8 cellular contexts compared by ENCODE assay signal in genomic region chr9:1009101-1009707, GRCh38. TPM values are rescaled to one million over a fixed set of nuclear protein-coding genes. Genes with fewer than 3 reads are reported as not detected.
DNase-seq lines count a peak whose midpoint lies in the region; ATAC-seq and TF ChIP-seq lines count a peak whose summit lies in the region.

No MANE protein-coding gene starts in this region.

- H3K4me3 Mint-ChIP-seq in activated naive CD8-positive, alpha-beta T cell treated with anti-CD3 and anti-CD28 coated beads for 36 hours, result no peak overlapping the region

- in situ Hi-C loops in HAP-1 (cut with MboI; ENCODE audit: low sequenced_read_pairs), result no loop called here

- H3K4me1 Mint-ChIP-seq in activated naive CD8-positive, alpha-beta T cell treated with anti-CD3 and anti-CD28 coated beads for 36 hours, result peaks cover 5% of the 10 kb centered on the region

- ATAC-seq in heart left ventricle, result peak; percentile 89 to 95 (median 94)

- TF ChIP-seq CTCF in GM12873 (IDR thresholded peaks at IDR 0.05; ENCODE audit: insufficient read depth, low read depth, low read length, missing control alignments) (peak; percentile 98), heart left ventricle (IDR thresholded peaks at IDR 0.05) (peak; percentile 84 to 98 (median 95))

- H3K4me1 ChIP-seq in HAP-1 (no peaks in the 10 kb centered on the region), heart left ventricle (peaks cover 0 to 8% (median 0%) of the 10 kb centered on the region in 12 donors)

- no peaks in the 10 kb centered on the region for H3K9me3 Mint-ChIP-seq in activated naive CD8-positive, alpha-beta T cell treated with anti-CD3 and anti-CD28 coated beads for 36 hours

- H3K4me3 ChIP-seq in HAP-1, result no peak overlapping the region
- no peak overlapping the region for H3K4me3 ChIP-seq in heart left ventricle

- intact Hi-C loops in heart left ventricle (cut with DNase I), result loop anchor here (2.0 to 10.0 kb wide), 9 partner anchors 114 to 664 kb away; no protein-coding TSS in a partner anchor

- no peak overlapping the region for H3K27ac ChIP-seq in heart left ventricle

- H3K9me3 ChIP-seq in HAP-1 (no peaks in the 10 kb centered on the region), heart left ventricle (no peaks in the 10 kb centered on the region)

- DNase-seq in HAP-1 (ENCODE audit: low spot score in 2 of 2) (peak; percentile 37 to 85), M059J (ENCODE audit: low read depth) (peak; percentile 82), SKM-1 (lab: John Stamatoyannopoulos, UW; ENCODE audit: unreplicated experiment) (peak; percentile 72), heart left ventricle (peak; percentile 61 to 89 (median 69)), renal cortical epithelial cell (ENCODE audit: low read depth) (peak; percentile 47), OCI-M2 (lab: John Stamatoyannopoulos, UW; ENCODE audit: unreplicated experiment) (no peak)
- DNase-seq in activated naive CD8-positive, alpha-beta T cell treated with anti-CD3 and anti-CD28 coated beads for 36 hours, result peak; percentile 71

- 7% methylated on average over 14 of the region's 14 CpGs for WGBS in heart left ventricle, 4 donors

- H3K27me3 Mint-ChIP-seq in activated naive CD8-positive, alpha-beta T cell treated with anti-CD3 and anti-CD28 coated beads for 36 hours, result peaks cover 53% of the 10 kb centered on the region

- H3K36me3 ChIP-seq in HAP-1 (replicated peaks) (no peaks in the 10 kb centered on the region), heart left ventricle (no peaks in the 10 kb centered on the region)

- TF ChIP-seq POLR2A in heart left ventricle (IDR thresholded peaks at IDR 0.05), result no peak

- H3K27me3 ChIP-seq in HAP-1 (ENCODE audit: low read depth) (no peaks in the 10 kb centered on the region), heart left ventricle (peaks cover 0 to 46% (median 3%) of the 10 kb centered on the region in 9 donors)

- H3K27ac Mint-ChIP-seq in activated naive CD8-positive, alpha-beta T cell treated with anti-CD3 and anti-CD28 coated beads for 36 hours, result no peak overlapping the region

- H3K36me3 Mint-ChIP-seq in activated naive CD8-positive, alpha-beta T cell treated with anti-CD3 and anti-CD28 coated beads for 36 hours, result no peaks in the 10 kb centered on the region

RNA-seq across cellular contexts. Expression of gene DMRT3, which starts 32.7 kb away (rescaled TPM):
- not detected in 2 replicates for total RNA-seq in M059J (2014; rRNA removed; shearing (Covaris generic))
- total RNA-seq in activated naive CD8-positive, alpha-beta T cell treated with anti-CD3 and anti-CD28 coated beads for 36 hours, result not detected
- total RNA-seq in heart left ventricle, result under 1 TPM in 1 of 9 donors, not detected in 8; 0.15 TPM
- not detected for polyA plus RNA-seq in heart left ventricle
- not detected in 2 replicates for total RNA-seq in renal cortical epithelial cell

RNA-seq across cellular contexts. Expression of gene DMRT2, which starts 41.0 kb away (rescaled TPM):
- not detected in 2 replicates for total RNA-seq in M059J (2014; rRNA removed; shearing (Covaris generic))
- total RNA-seq in activated naive CD8-positive, alpha-beta T cell treated with anti-CD3 and anti-CD28 coated beads for 36 hours, result not detected
- total RNA-seq in heart left ventricle (under 1 TPM in 5 of 9 donors, not detected in 4; 0.12 to 0.72 (median 0.33) TPM), renal cortical epithelial cell (not detected in 2 replicates)
- under 1 TPM in 1 of 2 donors, not detected in 1; 0.11 TPM for polyA plus RNA-seq in heart left ventricle
